In genomic region chr4:1682860-1683259, GRCh38 we compare ENCODE assay signal across 1 cellular context.
TF ChIP-seq lines count a peak whose summit lies in the region.

No MANE protein-coding gene starts in this region.

TF ChIP-seq in H1, 55 proteins besides CTCF, POLR2A, EP300 and RAD21:
- TF ChIP-seq RNF2 (IDR thresholded peaks at IDR 0.05; ENCODE audit: borderline replicate concordance, low read depth, low read length, missing control alignments, poor library complexity, severe bottlenecking) (no peak), SP4 (IDR thresholded peaks at IDR 0.05; ENCODE audit: low read length) (no peak)
